14 cellular contexts compared by ENCODE assay signal in genomic region chr7:121406866-121407439, GRCh38.
"Had no signal": no experiment of that assay in that cellular context is flagged by ENCODE, and none has a peak within 500 bp of the region (broad histone marks: within the 10 kb centered on the region; RNA-seq: fewer than 3 reads in every experiment).

No MANE protein-coding gene starts in this region.

- H3K27ac ChIP-seq: adrenal gland, cardiac muscle cell, lower lobe of right lung, tibial nerve, WERI-Rb-1 had no signal

- H3K4me1 ChIP-seq: adrenal gland, lower lobe of right lung, tibial nerve had no signal

- H3K4me3 Mint-ChIP-seq: activated naive CD4-positive, alpha-beta T cell treated with anti-CD3 and anti-CD28 coated beads, Interleukin-2, amount 50 U/mL, for 24 hours; activated T-cell treated with anti-CD3 and anti-CD28 coated beads, Interleukin-2, amount 50 U/mL, for 72 hours; nephron; stimulated activated naive CD8-positive, alpha-beta T cell treated with anti-CD3 and anti-CD28 coated beads, Interleukin-15, Interleukin-2, amounts not matched to agents 100 ng/mL and 50 ng/mL, for 24 hours had no signal

- H3K27ac Mint-ChIP-seq: activated naive CD4-positive, alpha-beta T cell treated with anti-CD3 and anti-CD28 coated beads, Interleukin-2, amount 50 U/mL, for 24 hours; activated T-cell treated with anti-CD3 and anti-CD28 coated beads, Interleukin-2, amount 50 U/mL, for 72 hours; nephron; progenitor cell of endocrine pancreas; stimulated activated naive CD8-positive, alpha-beta T cell treated with anti-CD3 and anti-CD28 coated beads, Interleukin-15, Interleukin-2, amounts not matched to agents 100 ng/mL and 50 ng/mL, for 24 hours had no signal

- H3K36me3 Mint-ChIP-seq: activated naive CD4-positive, alpha-beta T cell treated with anti-CD3 and anti-CD28 coated beads, Interleukin-2, amount 50 U/mL, for 24 hours had no signal

- H3K36me3 ChIP-seq: adrenal gland, cardiac muscle cell, lower lobe of right lung, tibial nerve, WERI-Rb-1 had no signal

- H3K27me3 ChIP-seq: adrenal gland, cardiac muscle cell, tibial nerve had no signal

- DNase-seq: activated CD4-positive, alpha-beta T cell treated with anti-CD3 and anti-CD28 coated beads, Interleukin-2, amount 50 U/mL, for 4 hours; activated effector memory CD4-positive, alpha-beta T cell treated with anti-CD3 and anti-CD28 coated beads, Interleukin-2, amount 50 U/mL, for 16 hours; activated T-cell treated with anti-CD3 and anti-CD28 coated beads, Interleukin-2, amount 50 U/mL, for 72 hours; adrenal gland; lower lobe of right lung; right cardiac atrium; T-helper 2 cell; WERI-Rb-1 had no signal

- H3K9me3 Mint-ChIP-seq: activated naive CD4-positive, alpha-beta T cell treated with anti-CD3 and anti-CD28 coated beads, Interleukin-2, amount 50 U/mL, for 24 hours; activated T-cell treated with anti-CD3 and anti-CD28 coated beads, Interleukin-2, amount 50 U/mL, for 72 hours; nephron; stimulated activated naive CD8-positive, alpha-beta T cell treated with anti-CD3 and anti-CD28 coated beads, Interleukin-15, Interleukin-2, amounts not matched to agents 100 ng/mL and 50 ng/mL, for 24 hours had no signal

- H3K9me3 ChIP-seq: lower lobe of right lung, tibial nerve had no signal

- H3K27me3 Mint-ChIP-seq: progenitor cell of endocrine pancreas; stimulated activated naive CD8-positive, alpha-beta T cell treated with anti-CD3 and anti-CD28 coated beads, Interleukin-15, Interleukin-2, amounts not matched to agents 100 ng/mL and 50 ng/mL, for 24 hours had no signal

- H3K4me3 ChIP-seq: adrenal gland, cardiac muscle cell, lower lobe of right lung, tibial nerve had no signal
